Comparison of ENCODE assay signal across 30 cellular contexts in genomic region chr11:64538501-64538951, GRCh38. TPM values are rescaled to one million over a fixed set of nuclear protein-coding genes. Genes with fewer than 3 reads are reported as not detected.
DNase-seq lines count a peak whose midpoint lies in the region; ATAC-seq and TF ChIP-seq lines count a peak whose summit lies in the region.
"Had no signal": no experiment of that assay in that cellular context is flagged by ENCODE, and none has a peak within 500 bp of the region (broad histone marks: within the 10 kb centered on the region; RNA-seq: fewer than 3 reads in every experiment).

No MANE protein-coding gene starts in this region.

- H3K4me3 ChIP-seq in BLaER1: peak overlapping the region; percentile 45
- no peak overlapping the region for H3K4me3 ChIP-seq in HL-60 (replicated peaks; ENCODE audit: insufficient read depth, low read length)
- H3K4me3 ChIP-seq in naive thymus-derived CD4-positive, alpha-beta T cell (ENCODE audit: low read length): no peak overlapping the region
- H3K4me3 ChIP-seq: heart right ventricle, PC-9, right atrium auricular region, thyroid gland had no signal

- no peaks in the 10 kb centered on the region for H3K27me3 ChIP-seq in BLaER1
- no peaks in the 10 kb centered on the region for H3K27me3 ChIP-seq in HL-60 (ENCODE audit: insufficient read depth, poor library complexity, severe bottlenecking)
- no peaks in the 10 kb centered on the region for H3K27me3 ChIP-seq in naive thymus-derived CD4-positive, alpha-beta T cell (ENCODE audit: control insufficient read depth in 2 of 2, insufficient read depth in 2 of 2, low read length in 2 of 2)
- H3K27me3 ChIP-seq in CD4-positive, alpha-beta T cell (ENCODE audit: control insufficient read depth, insufficient read depth, low read length): peaks cover 14% of the 10 kb centered on the region
- H3K27me3 ChIP-seq: right atrium auricular region, thyroid gland had no signal

- peak; percentile 57 for ATAC-seq in naive thymus-derived CD4-positive, alpha-beta T cell
- ATAC-seq in CD4-positive, alpha-beta T cell (ENCODE audit: poor library complexity): no peak

- H3K4me3 Mint-ChIP-seq in naive thymus-derived CD4-positive, alpha-beta T cell: no peak overlapping the region
- no peak overlapping the region for H3K4me3 Mint-ChIP-seq in CD4-positive, alpha-beta T cell
- H3K4me3 Mint-ChIP-seq in activated T-helper 2 cell treated with anti-CD3 and anti-CD28 coated beads, Interferon-gamma antibody, Interleukin-2, Interleukin-4, amounts not matched to agents 10 μg/mL and 5 μg/mL and 100 μg/mL, durations not matched to agents 14 hours and 24 hours and 36 hours (ENCODE audit: low read depth): no peak overlapping the region
- H3K4me3 Mint-ChIP-seq: activated B cell treated with CpG ODN at 0.5 μM for 24 hours; activated CD4-positive, alpha-beta memory T cell treated with anti-CD3 and anti-CD28 coated beads, Interleukin-2, amount 10 ng/mL, durations not matched to agents 7 days and 5 days; immature natural killer cell; stimulated activated memory B cell treated with anti-CD40 and anti-IgM and Interleukin-4, amounts not matched to agents 10 μg/mL and 1 μg/mL and 100 μg/mL, for 72 hours had no signal

- H3K27ac ChIP-seq in BLaER1 (peak overlapping the region; percentile 72), HL-60 (replicated peaks) (peak overlapping the region; percentile 78)
- no peak overlapping the region for H3K27ac ChIP-seq in naive thymus-derived CD4-positive, alpha-beta T cell (ENCODE audit: low read depth, low read length)
- no peak overlapping the region for H3K27ac ChIP-seq in CD4-positive, alpha-beta T cell (ENCODE audit: low read depth, low read length)
- H3K27ac ChIP-seq: heart right ventricle, PC-9, right atrium auricular region, thyroid gland had no signal

- peak overlapping the region; percentile 88 for H3K4me2 ChIP-seq in BLaER1
- H3K4me2 ChIP-seq: PC-9 had no signal

- H3K9me3 ChIP-seq in BLaER1: peaks cover 9% of the 10 kb centered on the region; the same call in 1 of the 2 replicates
- H3K9me3 ChIP-seq in naive thymus-derived CD4-positive, alpha-beta T cell (ENCODE audit: control insufficient read depth in 2 of 3, low read length in 3 of 3): no peaks in the 10 kb centered on the region
- H3K9me3 ChIP-seq in CD4-positive, alpha-beta T cell (ENCODE audit: control insufficient read depth, low read length): no peaks in the 10 kb centered on the region
- H3K9me3 ChIP-seq: heart right ventricle, right atrium auricular region, thyroid gland had no signal

- peak in 1 of 2 experiments; percentile 80 for DNase-seq in HL-60 (ENCODE audit: low read depth in 1 of 2, low spot score in 1 of 2)
- peak; percentile 67 for DNase-seq in SKM-1 treated with dmso at 0.1 percent for 144 hours (lab: John Stamatoyannopoulos, UW; ENCODE audit: unreplicated experiment)
- DNase-seq in naive thymus-derived CD4-positive, alpha-beta T cell: no peak
- no peak for DNase-seq in CD4-positive, alpha-beta T cell
- no peak for DNase-seq in activated T-helper 2 cell treated with anti-CD3 and anti-CD28 coated beads, Interferon-gamma antibody, Interleukin-2, Interleukin-4, amounts not matched to agents 10 μg/mL and 5 μg/mL and 100 μg/mL, durations not matched to agents 14 hours and 24 hours and 36 hours (ENCODE audit: low spot score)
- no peak for DNase-seq in stimulated activated CD4-positive, alpha-beta T cell treated with anti-CD3 and anti-CD28 coated beads, Interleukin-12 subunit alpha, Interleukin-12 subunit beta, amount 100 ng/mL, for 4 hours
- DNase-seq in stimulated activated naive CD4-positive, alpha-beta T cell (lab: John Stamatoyannopoulos, UW): no peak
- DNase-seq: activated B cell treated with CpG ODN at 0.5 μM for 24 hours; activated CD4-positive, alpha-beta memory T cell treated with anti-CD3 and anti-CD28 coated beads, Interleukin-2, amount 10 ng/mL, durations not matched to agents 7 days and 5 days; activated gamma-delta T cell treated with Interleukin-2 at 50 U/mL for 16 hours; activated T-cell treated with anti-CD3 and anti-CD28 coated beads for 4 hours; DMS79 treated with DMSO at 0.1 percent for 48 hours; HCEC 1CT; heart right ventricle; immature natural killer cell; Karpas-422; NCI-H1417 treated with DMSO at 0.1 percent for 48 hours; NCI-H2107; NCI-H526 treated with DMSO at 0.1 percent for 48 hours; PC-9; thyroid gland had no signal

- peaks cover 89% of the 10 kb centered on the region for H3K4me1 ChIP-seq in BLaER1
- H3K4me1 ChIP-seq in naive thymus-derived CD4-positive, alpha-beta T cell (ENCODE audit: control insufficient read depth in 2 of 2, insufficient read depth in 2 of 2, low read length in 2 of 2): no peaks in the 10 kb centered on the region
- H3K4me1 ChIP-seq: thyroid gland had no signal

- H3K27ac Mint-ChIP-seq in naive thymus-derived CD4-positive, alpha-beta T cell: no peak overlapping the region
- H3K27ac Mint-ChIP-seq in CD4-positive, alpha-beta T cell: no peak overlapping the region
- no peak overlapping the region for H3K27ac Mint-ChIP-seq in activated T-helper 2 cell treated with anti-CD3 and anti-CD28 coated beads, Interferon-gamma antibody, Interleukin-2, Interleukin-4, amounts not matched to agents 10 μg/mL and 5 μg/mL and 100 μg/mL, durations not matched to agents 14 hours and 24 hours and 36 hours
- H3K27ac Mint-ChIP-seq: activated B cell treated with CpG ODN at 0.5 μM for 24 hours; activated CD4-positive, alpha-beta memory T cell treated with anti-CD3 and anti-CD28 coated beads, Interleukin-2, amount 10 ng/mL, durations not matched to agents 7 days and 5 days; immature natural killer cell; stimulated activated memory B cell treated with anti-CD40 and anti-IgM and Interleukin-4, amounts not matched to agents 10 μg/mL and 1 μg/mL and 100 μg/mL, for 72 hours had no signal

- no peaks in the 10 kb centered on the region for H3K36me3 Mint-ChIP-seq in naive thymus-derived CD4-positive, alpha-beta T cell
- no peaks in the 10 kb centered on the region for H3K36me3 Mint-ChIP-seq in CD4-positive, alpha-beta T cell (ENCODE audit: low read depth)
- no peaks in the 10 kb centered on the region for H3K36me3 Mint-ChIP-seq in activated T-helper 2 cell treated with anti-CD3 and anti-CD28 coated beads, Interferon-gamma antibody, Interleukin-2, Interleukin-4, amounts not matched to agents 10 μg/mL and 5 μg/mL and 100 μg/mL, durations not matched to agents 14 hours and 24 hours and 36 hours (ENCODE audit: low read depth)
- H3K36me3 Mint-ChIP-seq: immature natural killer cell had no signal

- no peaks in the 10 kb centered on the region for H3K9me3 Mint-ChIP-seq in naive thymus-derived CD4-positive, alpha-beta T cell
- no peaks in the 10 kb centered on the region for H3K9me3 Mint-ChIP-seq in CD4-positive, alpha-beta T cell
- no peaks in the 10 kb centered on the region for H3K9me3 Mint-ChIP-seq in activated T-helper 2 cell treated with anti-CD3 and anti-CD28 coated beads, Interferon-gamma antibody, Interleukin-2, Interleukin-4, amounts not matched to agents 10 μg/mL and 5 μg/mL and 100 μg/mL, durations not matched to agents 14 hours and 24 hours and 36 hours
- H3K9me3 Mint-ChIP-seq: activated B cell treated with CpG ODN at 0.5 μM for 24 hours; activated CD4-positive, alpha-beta memory T cell treated with anti-CD3 and anti-CD28 coated beads, Interleukin-2, amount 10 ng/mL, durations not matched to agents 7 days and 5 days; immature natural killer cell had no signal

- H3K36me3 ChIP-seq in BLaER1: no peaks in the 10 kb centered on the region
- no peaks in the 10 kb centered on the region for H3K36me3 ChIP-seq in naive thymus-derived CD4-positive, alpha-beta T cell (ENCODE audit: control insufficient read depth in 2 of 3, insufficient read depth in 3 of 3, low read length in 3 of 3)
- H3K36me3 ChIP-seq: heart right ventricle, right atrium auricular region, thyroid gland had no signal

- POLR2A ChIA-PET in naive thymus-derived CD4-positive, alpha-beta T cell (lab: Charles Lee): no interaction called here
- POLR2A ChIA-PET in CD4-positive, alpha-beta T cell (lab: Charles Lee): no interaction called here

- H4K20me1 ChIP-seq in BLaER1: no peaks in the 10 kb centered on the region

- H3K9ac ChIP-seq in BLaER1: peak overlapping the region; percentile 52

- peaks cover 17 to 35% (median 20%) of the 10 kb centered on the region in 5 donors for H3K27me3 Mint-ChIP-seq in naive thymus-derived CD4-positive, alpha-beta T cell
- peaks cover 35% of the 10 kb centered on the region for H3K27me3 Mint-ChIP-seq in CD4-positive, alpha-beta T cell
- peaks cover 9% of the 10 kb centered on the region for H3K27me3 Mint-ChIP-seq in activated T-helper 2 cell treated with anti-CD3 and anti-CD28 coated beads, Interferon-gamma antibody, Interleukin-2, Interleukin-4, amounts not matched to agents 10 μg/mL and 5 μg/mL and 100 μg/mL, durations not matched to agents 14 hours and 24 hours and 36 hours (ENCODE audit: low read depth)

- TF ChIP-seq CTCF in HL-60 (IDR thresholded peaks at IDR 0.05; ENCODE audit: insufficient read depth, low read length): no peak
- no peak for TF ChIP-seq CTCF in CD4-positive, alpha-beta T cell (IDR thresholded peaks at IDR 0.05)

- intact Hi-C loops in naive thymus-derived CD4-positive, alpha-beta T cell (cut with micrococcal nuclease): no loop called here
- intact Hi-C loops in CD4-positive, alpha-beta T cell (cut with DNase I, micrococcal nuclease): no loop called here
- intact Hi-C loops in activated T-helper 2 cell treated with anti-CD3 and anti-CD28 coated beads, Interferon-gamma antibody, Interleukin-2, Interleukin-4, amounts not matched to agents 10 μg/mL and 5 μg/mL and 100 μg/mL, durations not matched to agents 14 hours and 24 hours and 36 hours (cut with micrococcal nuclease): no loop called here

- CTCF ChIA-PET in naive thymus-derived CD4-positive, alpha-beta T cell (lab: Charles Lee): no interaction called here
- CTCF ChIA-PET in CD4-positive, alpha-beta T cell (lab: Charles Lee): no interaction called here

- no peaks in the 10 kb centered on the region for H3K4me1 Mint-ChIP-seq in naive thymus-derived CD4-positive, alpha-beta T cell
- no peaks in the 10 kb centered on the region for H3K4me1 Mint-ChIP-seq in CD4-positive, alpha-beta T cell (ENCODE audit: low read depth)
- H3K4me1 Mint-ChIP-seq in activated T-helper 2 cell treated with anti-CD3 and anti-CD28 coated beads, Interferon-gamma antibody, Interleukin-2, Interleukin-4, amounts not matched to agents 10 μg/mL and 5 μg/mL and 100 μg/mL, durations not matched to agents 14 hours and 24 hours and 36 hours (ENCODE audit: low read depth): no peaks in the 10 kb centered on the region
- H3K4me1 Mint-ChIP-seq: activated CD4-positive, alpha-beta memory T cell treated with anti-CD3 and anti-CD28 coated beads, Interleukin-2, amount 10 ng/mL, durations not matched to agents 7 days and 5 days had no signal

RNA-seq across cellular contexts. Expression of gene SLC22A11, which starts 17.2 kb away (rescaled TPM):
- total RNA-seq in naive thymus-derived CD4-positive, alpha-beta T cell: not detected
- polyA plus RNA-seq in naive thymus-derived CD4-positive, alpha-beta T cell: not detected
- not detected for total RNA-seq in CD4-positive, alpha-beta T cell
- total RNA-seq in activated T-helper 2 cell treated with anti-CD3 and anti-CD28 coated beads, Interferon-gamma antibody, Interleukin-2, Interleukin-4, amounts not matched to agents 10 μg/mL and 5 μg/mL and 100 μg/mL, durations not matched to agents 14 hours and 24 hours and 36 hours: not detected in 2 replicates
- total RNA-seq: activated B cell treated with CpG ODN at 0.5 μM for 24 hours; activated CD4-positive, alpha-beta memory T cell treated with anti-CD3 and anti-CD28 coated beads, Interleukin-2, amount 10 ng/mL, durations not matched to agents 7 days and 5 days; dermis microvascular lymphatic vessel endothelial cell; heart right ventricle; lung microvascular endothelial cell; myocyte; omental fat pad; right atrium auricular region; SK-MEL-5; T-helper 2 cell treated with Interferon-gamma antibody and Interleukin-4, amounts not matched to agents 100 ng/mL and 5 ng/mL, for 36 hours; thyroid gland had no signal
- polyA plus RNA-seq: heart right ventricle, immature natural killer cell had no signal

RNA-seq across cellular contexts. Expression of gene SLC22A12, which starts 52.5 kb away (rescaled TPM):
- total RNA-seq in naive thymus-derived CD4-positive, alpha-beta T cell: not detected
- polyA plus RNA-seq in naive thymus-derived CD4-positive, alpha-beta T cell: not detected
- total RNA-seq in CD4-positive, alpha-beta T cell: not detected
- not detected in 2 replicates for total RNA-seq in activated T-helper 2 cell treated with anti-CD3 and anti-CD28 coated beads, Interferon-gamma antibody, Interleukin-2, Interleukin-4, amounts not matched to agents 10 μg/mL and 5 μg/mL and 100 μg/mL, durations not matched to agents 14 hours and 24 hours and 36 hours
- total RNA-seq: activated B cell treated with CpG ODN at 0.5 μM for 24 hours; activated CD4-positive, alpha-beta memory T cell treated with anti-CD3 and anti-CD28 coated beads, Interleukin-2, amount 10 ng/mL, durations not matched to agents 7 days and 5 days; dermis microvascular lymphatic vessel endothelial cell; heart right ventricle; lung microvascular endothelial cell; myocyte; PC-9; right atrium auricular region; SK-MEL-5; T-helper 2 cell treated with Interferon-gamma antibody and Interleukin-4, amounts not matched to agents 100 ng/mL and 5 ng/mL, for 36 hours; thyroid gland had no signal
- polyA plus RNA-seq: heart right ventricle, immature natural killer cell had no signal

Comparison
In these comparisons a context has a peak if more than half of its experiments do, and no peak if none do; other contexts are left out.
1. H3K27ac ChIP-seq: peak in BLaER1 (single experiment) and HL-60 (single experiment); none in naive thymus-derived CD4-positive, alpha-beta T cell (single experiment) and CD4-positive, alpha-beta T cell (single experiment).